In genomic region chr2:47783491-47784330, GRCh38 we compare ENCODE assay signal across 8 cellular contexts. TPM values are rescaled to one million over a fixed set of nuclear protein-coding genes. Genes with fewer than 3 reads are reported as not detected.
DNase-seq lines count a peak whose midpoint lies in the region; ATAC-seq, FAIRE-seq and TF ChIP-seq lines count a peak whose summit lies in the region.

No MANE protein-coding gene starts in this region.

- H3K27ac Mint-ChIP-seq in activated T-helper 17 cell treated with anti-CD3 and anti-CD28 coated beads, Interleukin-2, amount 50 U/mL, for 72 hours, result peak overlapping the region; percentile 56
- H3K27ac Mint-ChIP-seq in nephron progenitor cell, result peak overlapping the region; percentile 97
- H3K27ac Mint-ChIP-seq in stimulated activated naive CD8-positive, alpha-beta T cell treated with anti-CD3 and anti-CD28 coated beads, Interleukin-15, Interleukin-2, amounts not matched to agents 100 ng/mL and 50 ng/mL, for 24 hours, result peak overlapping the region; percentile 89

- ATAC-seq in GM21528 (IDR thresholded peaks at IDR 0.05; ENCODE audit: low FRiP score, unreplicated experiment), result peak; percentile 29
- ATAC-seq in activated T-helper 17 cell treated with anti-CD3 and anti-CD28 coated beads, Interleukin-2, amount 50 U/mL, for 72 hours (replicated peaks), result peak; percentile 34

- H3K9me3 Mint-ChIP-seq in activated T-helper 17 cell treated with anti-CD3 and anti-CD28 coated beads, Interleukin-2, amount 50 U/mL, for 72 hours, result no peaks in the 10 kb centered on the region
- H3K9me3 Mint-ChIP-seq in nephron progenitor cell, result peaks cover 21% of the 10 kb centered on the region
- no peaks in the 10 kb centered on the region for H3K9me3 Mint-ChIP-seq in stimulated activated naive CD8-positive, alpha-beta T cell treated with anti-CD3 and anti-CD28 coated beads, Interleukin-15, Interleukin-2, amounts not matched to agents 100 ng/mL and 50 ng/mL, for 24 hours

- FAIRE-seq in D721Med (lab: Jason Lieb, UNC) (no peak), RCC 7860 (lab: Jason Lieb, UNC) (no peak)

- H3K27me3 Mint-ChIP-seq in activated T-helper 17 cell treated with anti-CD3 and anti-CD28 coated beads, Interleukin-2, amount 50 U/mL, for 72 hours, result no peaks in the 10 kb centered on the region
- no peaks in the 10 kb centered on the region for H3K27me3 Mint-ChIP-seq in nephron progenitor cell (ENCODE audit: low read depth, poor library complexity)
- no peaks in the 10 kb centered on the region for H3K27me3 Mint-ChIP-seq in stimulated activated naive CD8-positive, alpha-beta T cell treated with anti-CD3 and anti-CD28 coated beads, Interleukin-15, Interleukin-2, amounts not matched to agents 100 ng/mL and 50 ng/mL, for 24 hours

- peak; percentile 0 for TF ChIP-seq CTCF in D721Med (IDR thresholded peaks at IDR 0.05; ENCODE audit: insufficient read depth, missing control alignments)
- TF ChIP-seq CTCF in nephron progenitor cell (IDR thresholded peaks at IDR 0.05), result no peak

- peaks cover 34% of the 10 kb centered on the region for H3K36me3 Mint-ChIP-seq in activated T-helper 17 cell treated with anti-CD3 and anti-CD28 coated beads, Interleukin-2, amount 50 U/mL, for 72 hours (ENCODE audit: low read depth)
- H3K36me3 Mint-ChIP-seq in nephron progenitor cell (ENCODE audit: low read depth), result peaks cover 33% of the 10 kb centered on the region
- H3K36me3 Mint-ChIP-seq in stimulated activated naive CD8-positive, alpha-beta T cell treated with anti-CD3 and anti-CD28 coated beads, Interleukin-15, Interleukin-2, amounts not matched to agents 100 ng/mL and 50 ng/mL, for 24 hours (ENCODE audit: low read depth), result peaks cover 13% of the 10 kb centered on the region

- DNase-seq in D721Med (ENCODE audit: insufficient read length, low spot score) (peak; percentile 28), HuH-7.5 (ENCODE audit: low spot score) (peak; percentile 61), RCC 7860 (ENCODE audit: low spot score) (peak; percentile 15), fibroblast of peridontal ligament (ENCODE audit: extremely low read depth) (peak; percentile 24), nephron progenitor cell (peak; percentile 83)

- H3K4me1 Mint-ChIP-seq in activated T-helper 17 cell treated with anti-CD3 and anti-CD28 coated beads, Interleukin-2, amount 50 U/mL, for 72 hours, result peaks cover 13% of the 10 kb centered on the region
- peaks cover 28% of the 10 kb centered on the region for H3K4me1 Mint-ChIP-seq in nephron progenitor cell
- H3K4me1 Mint-ChIP-seq in stimulated activated naive CD8-positive, alpha-beta T cell treated with anti-CD3 and anti-CD28 coated beads, Interleukin-15, Interleukin-2, amounts not matched to agents 100 ng/mL and 50 ng/mL, for 24 hours (ENCODE audit: low read depth), result peaks cover 34% of the 10 kb centered on the region

- H3K4me3 Mint-ChIP-seq in activated T-helper 17 cell treated with anti-CD3 and anti-CD28 coated beads, Interleukin-2, amount 50 U/mL, for 72 hours, result peak overlapping the region; percentile 79
- H3K4me3 Mint-ChIP-seq in nephron progenitor cell, result peak overlapping the region; percentile 92
- peak overlapping the region; percentile 85 for H3K4me3 Mint-ChIP-seq in stimulated activated naive CD8-positive, alpha-beta T cell treated with anti-CD3 and anti-CD28 coated beads, Interleukin-15, Interleukin-2, amounts not matched to agents 100 ng/mL and 50 ng/mL, for 24 hours

RNA-seq across cellular contexts. Expression of gene MSH6, which starts 0.8 kb away (rescaled TPM):
- total RNA-seq in activated T-helper 17 cell treated with anti-CD3 and anti-CD28 coated beads, Interleukin-2, amount 50 U/mL, for 72 hours, result 100 to 1,000 TPM in 1 of 2 donors, 10 to 100 TPM in 1; 88.9 to 121 TPM

Comparison
In these comparisons a context has a peak if more than half of its experiments do, and no peak if none do; other contexts are left out.
1. Peak in every context shown above with its lines: DNase-seq and ATAC-seq.
2. DNase-seq: peak in every context shown above with its lines; median percentile 83 in nephron progenitor cell; 61 in HuH-7.5; 28 in D721Med; 24 in fibroblast of peridontal ligament; 15 in RCC 7860.